In genomic region chr2:126635281-126635680, GRCh38 we compare ENCODE assay signal across 21 cellular contexts. TPM values are rescaled to one million over a fixed set of nuclear protein-coding genes. Genes with fewer than 3 reads are reported as not detected.
DNase-seq lines count a peak whose midpoint lies in the region; ATAC-seq and TF ChIP-seq lines count a peak whose summit lies in the region.
"Had no signal": no experiment of that assay in that cellular context is flagged by ENCODE, and none has a peak within 500 bp of the region (broad histone marks: within the 10 kb centered on the region; RNA-seq: fewer than 3 reads in every experiment).

No MANE protein-coding gene starts in this region.

- in situ Hi-C loops in brain microvascular endothelial cell (cut with HindIII; ENCODE audit: low pct_ligation_motif_present, low sequenced_read_pairs): no loop called here

- H3K4me1 Mint-ChIP-seq in activated CD4-positive, alpha-beta T cell treated with anti-CD3 and anti-CD28 coated beads, Interleukin-2, amount 10 ng/mL, durations not matched to agents 24 days and 14 days: peaks cover 3% of the 10 kb centered on the region
- H3K4me1 Mint-ChIP-seq in CD8-positive, alpha-beta T cell (ENCODE audit: low read depth): peaks cover 5% of the 10 kb centered on the region

- H3K36me3 Mint-ChIP-seq in activated CD4-positive, alpha-beta T cell treated with anti-CD3 and anti-CD28 coated beads, Interleukin-2, amount 10 ng/mL, durations not matched to agents 24 days and 14 days (ENCODE audit: low read depth): no peaks in the 10 kb centered on the region
- H3K36me3 Mint-ChIP-seq in CD8-positive, alpha-beta T cell: no peaks in the 10 kb centered on the region
- H3K36me3 Mint-ChIP-seq: CD8-positive, alpha-beta memory T cell; naive thymus-derived CD8-positive, alpha-beta T cell had no signal

- H3K27me3 Mint-ChIP-seq in activated CD4-positive, alpha-beta T cell treated with anti-CD3 and anti-CD28 coated beads, Interleukin-2, amount 10 ng/mL, durations not matched to agents 24 days and 14 days: peaks cover 24% of the 10 kb centered on the region
- no peaks in the 10 kb centered on the region for H3K27me3 Mint-ChIP-seq in CD8-positive, alpha-beta T cell (ENCODE audit: low read depth)
- H3K27me3 Mint-ChIP-seq: naive thymus-derived CD8-positive, alpha-beta T cell had no signal

- H3K27ac ChIP-seq in brain microvascular endothelial cell: no peak overlapping the region
- H3K27ac ChIP-seq in left ventricle myocardium inferior (replicated peaks): peak overlapping the region; percentile 39
- no peak overlapping the region for H3K27ac ChIP-seq in CD8-positive, alpha-beta T cell (ENCODE audit: low read depth, low read length)
- H3K27ac ChIP-seq in spleen: no peak overlapping the region
- H3K27ac ChIP-seq: cardiac muscle cell, SJCRH30, vagina had no signal

- H3K36me3 ChIP-seq in brain microvascular endothelial cell (replicated peaks): no peaks in the 10 kb centered on the region
- H3K36me3 ChIP-seq in left ventricle myocardium inferior: no peaks in the 10 kb centered on the region
- no peaks in the 10 kb centered on the region for H3K36me3 ChIP-seq in CD8-positive, alpha-beta T cell (ENCODE audit: insufficient read depth, low read length)
- no peaks in the 10 kb centered on the region for H3K36me3 ChIP-seq in spleen
- H3K36me3 ChIP-seq: cardiac muscle cell, SJCRH30, vagina had no signal

- H3K27me3 ChIP-seq in brain microvascular endothelial cell (replicated peaks) (no peaks in the 10 kb centered on the region), left ventricle myocardium inferior (ENCODE audit: low read depth) (no peaks in the 10 kb centered on the region), spleen (replicated peaks in 1 of 7) (no peaks in the 10 kb centered on the region)
- no peaks in the 10 kb centered on the region for H3K27me3 ChIP-seq in CD8-positive, alpha-beta T cell (ENCODE audit: insufficient read depth, low read length)
- H3K27me3 ChIP-seq: cardiac muscle cell, SJCRH30, vagina had no signal

- TF ChIP-seq CTCF in brain microvascular endothelial cell (IDR thresholded peaks at IDR 0.05; ENCODE audit: low read depth, low read length, missing control alignments) (no peak), left ventricle myocardium inferior (IDR thresholded peaks at IDR 0.05; ENCODE audit: borderline replicate concordance) (no peak), spleen (IDR thresholded peaks at IDR 0.05 in 8 of 11, conservative IDR thresholded peaks at IDR 0.05 in 3 of 11) (no peak)
- no peak for TF ChIP-seq CTCF in CD8-positive, alpha-beta T cell (IDR thresholded peaks at IDR 0.05)

- no peak for TF ChIP-seq POLR2A in spleen (IDR thresholded peaks at IDR 0.05)

- H3K4me1 ChIP-seq in left ventricle myocardium inferior: peaks cover 19% of the 10 kb centered on the region
- no peaks in the 10 kb centered on the region for H3K4me1 ChIP-seq in CD8-positive, alpha-beta T cell (ENCODE audit: insufficient read depth, low read length)
- H3K4me1 ChIP-seq in spleen: peaks cover 0 to 7% (median 0%) of the 10 kb centered on the region in 6 donors
- H3K4me1 ChIP-seq: SJCRH30, vagina had no signal

- no peaks in the 10 kb centered on the region for H3K9me3 ChIP-seq in left ventricle myocardium inferior (replicated peaks)
- H3K9me3 ChIP-seq in CD8-positive, alpha-beta T cell (ENCODE audit: low read length): no peaks in the 10 kb centered on the region
- no peaks in the 10 kb centered on the region for H3K9me3 ChIP-seq in spleen
- H3K9me3 ChIP-seq: SJCRH30, vagina had no signal

- POLR2A ChIA-PET in CD8-positive, alpha-beta T cell (lab: Charles Lee): no interaction called here

- DNase-seq in activated CD4-positive, alpha-beta T cell treated with anti-CD3 and anti-CD28 coated beads, Interleukin-2, amount 10 ng/mL, durations not matched to agents 24 days and 14 days: peak; percentile 49
- DNase-seq in activated CD4-positive, alpha-beta T cell treated with anti-CD3 and anti-CD28 coated beads for 1 hour: no peak
- peak; percentile 40 for DNase-seq in brain microvascular endothelial cell
- DNase-seq in left ventricle myocardium inferior: no peak
- DNase-seq in stromal cell of bone marrow (ENCODE audit: low read depth): peak; percentile 19
- DNase-seq in CD8-positive, alpha-beta T cell: no peak
- no peak for DNase-seq in spleen
- DNase-seq: activated naive CD4-positive, alpha-beta T cell treated with anti-CD3 and anti-CD28 coated beads, Interleukin-2, amount 50 U/mL, for 16 hours; CD8-positive, alpha-beta memory T cell; effector memory CD8-positive, alpha-beta T cell; EL; mammary epithelial cell; naive thymus-derived CD8-positive, alpha-beta T cell; NCI-H1694; NCI-H446 treated with DMSO at 0.1 percent for 48 hours; SJCRH30; stimulated activated CD4-positive, alpha-beta T cell treated with anti-CD3 and anti-CD28 coated beads, Interleukin-1b, Interleukin-23, amount 100 ng/mL, for 48 hours had no signal

- 46 to 78% (median 55%) methylated on average over 1 of the region's 1 CpG for WGBS in spleen, 5 donors

- no peak overlapping the region for H3K27ac Mint-ChIP-seq in activated CD4-positive, alpha-beta T cell treated with anti-CD3 and anti-CD28 coated beads, Interleukin-2, amount 10 ng/mL, durations not matched to agents 24 days and 14 days
- no peak overlapping the region for H3K27ac Mint-ChIP-seq in CD8-positive, alpha-beta T cell
- H3K27ac Mint-ChIP-seq: CD8-positive, alpha-beta memory T cell; effector memory CD8-positive, alpha-beta T cell; naive thymus-derived CD8-positive, alpha-beta T cell had no signal

- H3K4me3 ChIP-seq in brain microvascular endothelial cell (ENCODE audit: low read depth, low read length) (no peak overlapping the region), left ventricle myocardium inferior (no peak overlapping the region), spleen (no peak overlapping the region)
- H3K4me3 ChIP-seq in CD8-positive, alpha-beta T cell (ENCODE audit: low read depth, low read length): no peak overlapping the region
- H3K4me3 ChIP-seq: cardiac muscle cell, GM12878, SJCRH30, vagina had no signal

- H3K4me3 Mint-ChIP-seq in activated CD4-positive, alpha-beta T cell treated with anti-CD3 and anti-CD28 coated beads, Interleukin-2, amount 10 ng/mL, durations not matched to agents 24 days and 14 days: no peak overlapping the region
- H3K4me3 Mint-ChIP-seq in CD8-positive, alpha-beta T cell: no peak overlapping the region
- H3K4me3 Mint-ChIP-seq: CD8-positive, alpha-beta memory T cell; effector memory CD8-positive, alpha-beta T cell; naive thymus-derived CD8-positive, alpha-beta T cell had no signal

- intact Hi-C loops in activated CD4-positive, alpha-beta T cell treated with anti-CD3 and anti-CD28 coated beads, Interleukin-2, amount 10 ng/mL, durations not matched to agents 24 days and 14 days (cut with micrococcal nuclease): loop anchor here (5.0 to 10.0 kb wide), 2 partner anchors 142 to 390 kb away; no protein-coding TSS in a partner anchor
- intact Hi-C loops in left ventricle myocardium inferior (cut with micrococcal nuclease): no loop called here
- intact Hi-C loops in CD8-positive, alpha-beta T cell (cut with DNase I, micrococcal nuclease): loop anchor here in 1 of 2 experiments (2.0 kb wide), 2 partner anchors 22 to 106 kb away; partner anchors contain the start of gene GYPC
- intact Hi-C loops in spleen (cut with DNase I; ENCODE audit: low total_unique reads): no loop called here

- CTCF ChIA-PET in CD8-positive, alpha-beta T cell (lab: Charles Lee): interaction anchor here (0.8 to 3.3 kb wide), 8 partner anchors 8 to 143 kb away, joined by 3 to 16 read pairs (median 8); no protein-coding TSS in a partner anchor

- no peaks in the 10 kb centered on the region for H3K9me3 Mint-ChIP-seq in activated CD4-positive, alpha-beta T cell treated with anti-CD3 and anti-CD28 coated beads, Interleukin-2, amount 10 ng/mL, durations not matched to agents 24 days and 14 days
- no peaks in the 10 kb centered on the region for H3K9me3 Mint-ChIP-seq in CD8-positive, alpha-beta T cell
- H3K9me3 Mint-ChIP-seq: CD8-positive, alpha-beta memory T cell; effector memory CD8-positive, alpha-beta T cell; naive thymus-derived CD8-positive, alpha-beta T cell had no signal

- ATAC-seq in CD8-positive, alpha-beta T cell: no peak
- no peak for ATAC-seq in GM19467 (IDR thresholded peaks at IDR 0.05; ENCODE audit: unreplicated experiment)
- ATAC-seq: effector memory CD8-positive, alpha-beta T cell; GM12878; naive thymus-derived CD8-positive, alpha-beta T cell had no signal

RNA-seq across cellular contexts. Expression of gene GYPC, which starts 20.7 kb away (rescaled TPM):
- total RNA-seq in activated CD4-positive, alpha-beta T cell treated with anti-CD3 and anti-CD28 coated beads, Interleukin-2, amount 10 ng/mL, durations not matched to agents 24 days and 14 days: 120 and 122 TPM in 2 replicates
- total RNA-seq in left ventricle myocardium inferior (98.8 TPM), spleen (100 to 1,000 TPM in 5 of 7 donors, 10 to 100 TPM in 2; 86.6 to 193 (median 138) TPM)
- total RNA-seq in CD8-positive, alpha-beta T cell: 100 to 1,000 TPM; 191 to 195 TPM
- 100 to 1,000 TPM; 187 to 202 (median 201) TPM for polyA plus RNA-seq in spleen

Comparison
In these comparisons a context has a peak if more than half of its experiments do, and no peak if none do; other contexts are left out.
1. DNase-seq: peak in activated CD4-positive, alpha-beta T cell treated with anti-CD3 and anti-CD28 coated beads, Interleukin-2, amount 10 ng/mL, durations not matched to agents 24 days and 14 days (single experiment), brain microvascular endothelial cell (single experiment) and stromal cell of bone marrow (single experiment); none in activated CD4-positive, alpha-beta T cell treated with anti-CD3 and anti-CD28 coated beads for 1 hour (single experiment), left ventricle myocardium inferior (single experiment), CD8-positive, alpha-beta T cell (0 of 7) and spleen (single experiment).